ENCODE assay signal across 17 cellular contexts in genomic region chr19:57706346-57706745, GRCh38. TPM values are rescaled to one million over a fixed set of nuclear protein-coding genes. Genes with fewer than 3 reads are reported as not detected.
"Had no signal": no experiment of that assay in that cellular context is flagged by ENCODE, and none has a peak within 500 bp of the region (broad histone marks: within the 10 kb centered on the region; RNA-seq: fewer than 3 reads in every experiment).

No MANE protein-coding gene starts in this region.

- DNase-seq: activated CD4-positive, alpha-beta T cell treated with anti-CD3 and anti-CD28 coated beads for 36 hours; activated CD8-positive, alpha-beta T cell treated with anti-CD3 and anti-CD28 coated beads, Interleukin-2, amount 10 ng/mL, durations not matched to agents 7 days and 5 days; activated naive CD4-positive, alpha-beta T cell treated with anti-CD3 and anti-CD28 coated beads for 36 hours; amniotic stem cell; left cardiac atrium; natural killer cell; retina; T-helper 9 cell had no signal

- FAIRE-seq: endometrium had no signal

- H3K4me1 ChIP-seq: tibial nerve had no signal

- H3K4me3 ChIP-seq: lung, tibial nerve had no signal

- ATAC-seq: activated CD4-positive, alpha-beta T cell treated with anti-CD3 and anti-CD28 coated beads for 36 hours; activated CD8-positive, alpha-beta T cell treated with anti-CD3 and anti-CD28 coated beads, Interleukin-2, amount 10 ng/mL, durations not matched to agents 7 days and 5 days; left cardiac atrium; natural killer cell had no signal

- H3K27me3 Mint-ChIP-seq: activated CD4-positive, alpha-beta T cell treated with anti-CD3 and anti-CD28 coated beads for 36 hours had no signal

- H3K27ac Mint-ChIP-seq: activated CD4-positive, alpha-beta T cell treated with anti-CD3 and anti-CD28 coated beads for 36 hours; activated CD8-positive, alpha-beta T cell treated with anti-CD3 and anti-CD28 coated beads, Interleukin-2, amount 10 ng/mL, durations not matched to agents 7 days and 5 days; activated naive CD4-positive, alpha-beta T cell treated with anti-CD3 and anti-CD28 coated beads for 36 hours had no signal

- H3K27me3 ChIP-seq: esophagus muscularis mucosa, tibial nerve had no signal

- H3K27ac ChIP-seq: esophagus muscularis mucosa, tibial nerve had no signal

- H3K4me3 Mint-ChIP-seq: activated CD4-positive, alpha-beta T cell treated with anti-CD3 and anti-CD28 coated beads for 36 hours; activated CD8-positive, alpha-beta T cell treated with anti-CD3 and anti-CD28 coated beads, Interleukin-2, amount 10 ng/mL, durations not matched to agents 7 days and 5 days; activated naive CD4-positive, alpha-beta T cell treated with anti-CD3 and anti-CD28 coated beads for 36 hours; natural killer cell had no signal

RNA-seq across cellular contexts. Expression of gene ZSCAN4, which starts 37.6 kb away (rescaled TPM):
- total RNA-seq: activated CD4-positive, alpha-beta T cell treated with anti-CD3 and anti-CD28 coated beads for 36 hours; activated CD8-positive, alpha-beta T cell treated with anti-CD3 and anti-CD28 coated beads, Interleukin-2, amount 10 ng/mL, durations not matched to agents 7 days and 5 days; activated naive CD4-positive, alpha-beta T cell treated with anti-CD3 and anti-CD28 coated beads for 36 hours; cerebellum; dermis microvascular lymphatic vessel endothelial cell; esophagus muscularis mucosa; fibroblast of villous mesenchyme; natural killer cell; osteocyte; skeletal muscle tissue; tibial nerve had no signal
